Comparison of ENCODE assay signal across 15 cellular contexts in the genomic region with DNA sequence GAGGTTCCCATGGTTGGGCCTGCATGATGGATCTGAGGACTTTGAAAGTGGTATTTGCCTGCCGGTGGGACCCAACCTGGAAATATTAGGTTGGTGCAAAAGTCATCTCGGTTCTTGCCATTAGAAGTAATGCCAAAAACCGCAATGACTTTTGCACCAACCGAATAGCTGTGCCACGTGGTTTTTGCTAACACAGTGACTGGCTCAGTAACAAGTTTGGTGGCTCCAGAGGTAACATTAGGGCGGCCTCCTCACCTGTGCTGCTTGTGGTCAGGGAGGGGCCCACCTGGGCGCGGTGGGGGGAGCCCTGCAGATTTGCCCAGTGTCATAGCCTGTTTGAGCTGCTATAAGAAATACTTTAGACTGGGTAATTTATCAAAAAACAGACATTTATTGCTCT. TPM values are rescaled to one million over a fixed set of nuclear protein-coding genes. Genes with fewer than 3 reads are reported as not detected.
DNase-seq lines count a peak whose midpoint lies in the region; ATAC-seq, FAIRE-seq and TF ChIP-seq lines count a peak whose summit lies in the region.
"Had no signal": no experiment of that assay in that cellular context is flagged by ENCODE, and none has a peak within 500 bp of the region (broad histone marks: within the 10 kb centered on the region; RNA-seq: fewer than 3 reads in every experiment).

No MANE protein-coding gene starts in this region.

- H3K9me2 ChIP-seq in OCI-LY7 (ENCODE audit: insufficient read depth, low read length): no peaks in the 10 kb centered on the region

- intact Hi-C loops in OCI-LY7 (cut with micrococcal nuclease; ENCODE audit: unreplicated experiment): no loop called here
- intact Hi-C loops in pancreas (cut with DNase I): no loop called here
- intact Hi-C loops in activated CD4-positive, alpha-beta memory T cell treated with anti-CD3 and anti-CD28 coated beads for 36 hours (cut with micrococcal nuclease): no loop called here
- intact Hi-C loops in cardiac septum (cut with DNase I): no loop called here

- DNase-seq in AG09309 (ENCODE audit: low read depth) (no peak), OCI-LY7 (ENCODE audit: low spot score) (peak; percentile 12), epithelial cell of prostate (ENCODE audit: low read depth, low spot score) (no peak), pancreas (peak in 3 of 6 donors; percentile 66 to 68 (median 67)), dedifferentiated amniotic fluid mesenchymal stem cell (ENCODE audit: extremely low spot score) (no peak), cardiac septum (ENCODE audit: low spot score) (no peak), DMS79 (lab: John Stamatoyannopoulos, UW) (no peak)
- no peak for DNase-seq in activated CD4-positive, alpha-beta memory T cell treated with anti-CD3 and anti-CD28 coated beads for 36 hours
- DNase-seq: activated CD4-positive, CD25-positive, alpha-beta regulatory T cell; adrenal gland; dorsolateral prefrontal cortex; left ventricle myocardium inferior; NCI-H1436 had no signal

- TF ChIP-seq CTCF in AG09309 (IDR thresholded peaks at IDR 0.05; ENCODE audit: control insufficient read depth, insufficient read depth, low read depth, low read length, missing control alignments) (no peak), OCI-LY7 (conservative IDR thresholded peaks at IDR 0.05; ENCODE audit: low read length) (no peak), pancreas (IDR thresholded peaks at IDR 0.05) (no peak)

- no peak overlapping the region for H3K27ac ChIP-seq in OCI-LY7 (ENCODE audit: low read depth, low read length, poor library complexity, severe bottlenecking)
- H3K27ac ChIP-seq in epithelial cell of prostate: peak overlapping the region; percentile 82
- peak overlapping the region; percentile 72 to 89 (median 82) for H3K27ac ChIP-seq in pancreas
- H3K27ac ChIP-seq: C4-2B, left ventricle myocardium inferior had no signal

- no peak overlapping the region for H2AFZ ChIP-seq in OCI-LY7 (ENCODE audit: low read length)

- H3K9me3 ChIP-seq in OCI-LY7 (ENCODE audit: low read length): no peaks in the 10 kb centered on the region
- no peaks in the 10 kb centered on the region for H3K9me3 ChIP-seq in pancreas
- H3K9me3 ChIP-seq: adrenal gland had no signal

- POLR2A ChIA-PET in OCI-LY7 (lab: Charles Lee): no interaction called here
- POLR2A ChIA-PET in activated CD4-positive, alpha-beta memory T cell treated with anti-CD3 and anti-CD28 coated beads for 36 hours (lab: Charles Lee): no interaction called here

- H3K27me3 Mint-ChIP-seq in activated CD4-positive, alpha-beta memory T cell treated with anti-CD3 and anti-CD28 coated beads for 36 hours: peaks cover 28% of the 10 kb centered on the region

- 21 to 25% methylated on average over 8 of the region's 8 CpGs for WGBS in pancreas, 2 donors

- BruUV-seq in OCI-LY7 (replicated peaks; lab: Mats Ljungman, UMichigan): no TSS peak

- no peaks in the 10 kb centered on the region for H3K79me2 ChIP-seq in OCI-LY7 (ENCODE audit: insufficient read depth, low read depth, low read length)

- no peaks in the 10 kb centered on the region for H4K20me1 ChIP-seq in OCI-LY7 (ENCODE audit: insufficient read depth, low read length)

- no peak overlapping the region for H3K27ac Mint-ChIP-seq in activated CD4-positive, alpha-beta memory T cell treated with anti-CD3 and anti-CD28 coated beads for 36 hours

- H3K4me3 ChIP-seq in AG09309 (ENCODE audit: control insufficient read depth, low read depth, low read length) (peak overlapping the region; percentile 10), OCI-LY7 (ENCODE audit: low read depth, low read length, poor library complexity, severe bottlenecking) (no peak overlapping the region), pancreas (peak overlapping the region in 2 of 4 donors; percentile 38 to 50)

- FAIRE-seq in pancreas (lab: Jason Lieb, UNC): no peak

- H3K9me3 Mint-ChIP-seq in activated CD4-positive, alpha-beta memory T cell treated with anti-CD3 and anti-CD28 coated beads for 36 hours: peaks cover 2% of the 10 kb centered on the region

- H3K4me1 Mint-ChIP-seq in activated CD4-positive, alpha-beta memory T cell treated with anti-CD3 and anti-CD28 coated beads for 36 hours (ENCODE audit: low read depth): no peaks in the 10 kb centered on the region

- CTCF ChIA-PET in OCI-LY7 (lab: Charles Lee; ENCODE audit: unreplicated experiment): no interaction called here
- CTCF ChIA-PET in activated CD4-positive, alpha-beta memory T cell treated with anti-CD3 and anti-CD28 coated beads for 36 hours (lab: Charles Lee): no interaction called here

- H3K36me3 ChIP-seq in OCI-LY7 (ENCODE audit: insufficient read depth, low read length) (no peaks in the 10 kb centered on the region), pancreas (no peaks in the 10 kb centered on the region)
- H3K36me3 ChIP-seq: adrenal gland, left ventricle myocardium inferior had no signal

- H3K4me1 ChIP-seq in OCI-LY7 (ENCODE audit: insufficient read depth, low read length, poor library complexity, severe bottlenecking): peaks cover 5% of the 10 kb centered on the region
- peaks cover 9 to 20% (median 19%) of the 10 kb centered on the region in 3 donors for H3K4me1 ChIP-seq in pancreas

- no peaks in the 10 kb centered on the region for H3K36me3 Mint-ChIP-seq in activated CD4-positive, alpha-beta memory T cell treated with anti-CD3 and anti-CD28 coated beads for 36 hours

- H3K4me3 Mint-ChIP-seq in activated CD4-positive, alpha-beta memory T cell treated with anti-CD3 and anti-CD28 coated beads for 36 hours: no peak overlapping the region

- H3K4me2 ChIP-seq in OCI-LY7 (ENCODE audit: low read length): no peak overlapping the region

- H3K27me3 ChIP-seq in pancreas: no peaks in the 10 kb centered on the region

- peak; percentile 19 to 59 (median 38) for ATAC-seq in pancreas

RNA-seq across cellular contexts. Expression of a gene that starts 1.8 kb away (rescaled TPM):
- total RNA-seq in OCI-LY7 (2014; rRNA removed; shearing (Covaris generic)): not detected in 2 replicates
- total RNA-seq in OCI-LY7 (2022): 0.17 and 0.18 TPM in 2 replicates
- 1 to 10 TPM; 3.8 to 7.3 (median 6.6) TPM for total RNA-seq in pancreas
- polyA plus RNA-seq in pancreas: 1 to 10 TPM; 3.9 to 9.6 TPM
- under 1 TPM in 1 of 2 experiments, not detected in 1; 0.12 TPM for total RNA-seq in activated CD4-positive, alpha-beta memory T cell treated with anti-CD3 and anti-CD28 coated beads for 36 hours
- 0.57 TPM for total RNA-seq in cardiac septum
- total RNA-seq: G401 had no signal

RNA-seq across cellular contexts. Expression of a gene that starts 49.5 kb away (rescaled TPM):
- not detected in 2 replicates for total RNA-seq in OCI-LY7 (2014; rRNA removed; shearing (Covaris generic))
- total RNA-seq in OCI-LY7 (2022): not detected in 2 replicates
- total RNA-seq in pancreas: under 1 TPM; 0.12 to 0.92 (median 0.50) TPM
- 1 to 10 TPM; 3.0 to 4.5 TPM for polyA plus RNA-seq in pancreas
- not detected for total RNA-seq in activated CD4-positive, alpha-beta memory T cell treated with anti-CD3 and anti-CD28 coated beads for 36 hours
- total RNA-seq in cardiac septum: not detected
- total RNA-seq: G401, left ventricle myocardium inferior had no signal
